Comparison of ENCODE assay signal across 12 cellular contexts in genomic region chr4:87044511-87045369, GRCh38.
DNase-seq lines count a peak whose midpoint lies in the region; ATAC-seq and TF ChIP-seq lines count a peak whose summit lies in the region.
"Had no signal": no experiment of that assay in that cellular context is flagged by ENCODE, and none has a peak within 500 bp of the region (broad histone marks: within the 10 kb centered on the region; RNA-seq: fewer than 3 reads in every experiment).

No MANE protein-coding gene starts in this region.

- H3K4me3 ChIP-seq in BLaER1 treated with 17β-estradiol and CSF1 and Interleukin-3, amounts not matched to agents 10 nM and 100 nM, result no peak overlapping the region
- H3K4me3 ChIP-seq in adrenal gland (peak overlapping the region in 1 of 4 donors; percentile 28), right cardiac atrium (ENCODE audit: low read length) (peak overlapping the region; percentile 33), trophoblast cell (ENCODE audit: low read depth, low read length) (no peak overlapping the region)

- no peak overlapping the region for H3K14ac ChIP-seq in trophoblast cell (ENCODE audit: low read length)

- H2AFZ ChIP-seq in trophoblast cell (ENCODE audit: insufficient read depth, low read length, poor library complexity), result no peak overlapping the region

- no peak overlapping the region for H3K18ac ChIP-seq in trophoblast cell (ENCODE audit: low read length)

- no peak overlapping the region for H3K23ac ChIP-seq in trophoblast cell (ENCODE audit: low read length)

- no peaks in the 10 kb centered on the region for H3K27me3 Mint-ChIP-seq in immature natural killer cell (ENCODE audit: low read depth in 3 of 3)

- H3K79me2 ChIP-seq in trophoblast cell (ENCODE audit: control insufficient read depth, insufficient read depth, low read length, poor library complexity), result no peaks in the 10 kb centered on the region

- H3K27me3 ChIP-seq in BLaER1 treated with 17β-estradiol and CSF1 and Interleukin-3, amounts not matched to agents 10 nM and 100 nM, result no peaks in the 10 kb centered on the region
- H3K27me3 ChIP-seq in adrenal gland, result no peaks in the 10 kb centered on the region
- H3K27me3 ChIP-seq in right cardiac atrium (ENCODE audit: control insufficient read depth, insufficient read depth), result no peaks in the 10 kb centered on the region
- no peaks in the 10 kb centered on the region for H3K27me3 ChIP-seq in trophoblast cell (ENCODE audit: insufficient read depth, low read length)

- no peak overlapping the region for H2BK12ac ChIP-seq in trophoblast cell (ENCODE audit: low read length)

- H4K91ac ChIP-seq in trophoblast cell (ENCODE audit: low read depth, low read length), result no peak overlapping the region

- no peak for DNase-seq in adrenal gland
- no peak for DNase-seq in right cardiac atrium
- peak; percentile 67 to 92 for DNase-seq in trophoblast cell
- no peak for DNase-seq in RKO (ENCODE audit: low spot score)
- DNase-seq in immature natural killer cell, result no peak
- DNase-seq in amniotic stem cell (lab: John Stamatoyannopoulos, UW), result no peak
- DNase-seq: activated CD8-positive, alpha-beta memory T cell treated with anti-CD3 and anti-CD28 coated beads for 24 hours; CD8-positive, alpha-beta T cell; NCI-H1092; stimulated activated CD4-positive, alpha-beta T cell treated with anti-CD3 and anti-CD28 coated beads, Interleukin-1b, Interleukin-23, amount 100 ng/mL, for 48 hours had no signal

- H2AK5ac ChIP-seq in trophoblast cell (ENCODE audit: low read length), result no peak overlapping the region

- no peak overlapping the region for H4K8ac ChIP-seq in trophoblast cell (ENCODE audit: low read depth, low read length)

- TF ChIP-seq POLR2A in adrenal gland (IDR thresholded peaks at IDR 0.05), result no peak

- peaks cover 0 to 9% (median 0%) of the 10 kb centered on the region in 11 experiments; a peak in 2 of 22 replicates for H3K9me3 ChIP-seq in BLaER1 treated with 17β-estradiol and CSF1 and Interleukin-3, amounts not matched to agents 10 nM and 100 nM (replicated peaks in 1 of 11)
- H3K9me3 ChIP-seq in adrenal gland (replicated peaks in 1 of 3) (no peaks in the 10 kb centered on the region), right cardiac atrium (ENCODE audit: control insufficient read depth, low read length) (no peaks in the 10 kb centered on the region), trophoblast cell (ENCODE audit: insufficient read depth, low read depth, low read length) (no peaks in the 10 kb centered on the region)

- peak overlapping the region; percentile 0 to 66 (median 27); a peak in 15 of 22 replicates for H3K4me2 ChIP-seq in BLaER1 treated with 17β-estradiol and CSF1 and Interleukin-3, amounts not matched to agents 10 nM and 100 nM
- peak overlapping the region; percentile 32 for H3K4me2 ChIP-seq in trophoblast cell (ENCODE audit: low read length)

- H3K9me3 Mint-ChIP-seq in immature natural killer cell, result no peaks in the 10 kb centered on the region
- H3K9me3 Mint-ChIP-seq: CD8-positive, alpha-beta T cell had no signal

- H3K4me1 ChIP-seq in BLaER1 treated with 17β-estradiol and CSF1 and Interleukin-3, amounts not matched to agents 10 nM and 100 nM, result peaks cover 45 to 79% (median 67%) of the 10 kb centered on the region in 10 experiments
- H3K4me1 ChIP-seq in adrenal gland (replicated peaks in 1 of 2) (peaks cover 44 to 54% of the 10 kb centered on the region in 2 donors), right cardiac atrium (ENCODE audit: control insufficient read depth, insufficient read depth, low read length) (peaks cover 34% of the 10 kb centered on the region), trophoblast cell (ENCODE audit: control insufficient read depth in 1 of 2, insufficient read depth in 2 of 2, low read length in 2 of 2) (peaks cover 2 to 11% of the 10 kb centered on the region in 2 experiments)

- no peak overlapping the region for H2BK5ac ChIP-seq in trophoblast cell (ENCODE audit: low read depth, low read length, poor library complexity)

- peaks cover 86 to 100% (median 94%) of the 10 kb centered on the region in 11 experiments for H4K20me1 ChIP-seq in BLaER1 treated with 17β-estradiol and CSF1 and Interleukin-3, amounts not matched to agents 10 nM and 100 nM

- no peak for TF ChIP-seq CTCF in adrenal gland (IDR thresholded peaks at IDR 0.05)

- H3K79me1 ChIP-seq in trophoblast cell (ENCODE audit: low read length), result no peaks in the 10 kb centered on the region

- peaks cover 13 to 40% of the 10 kb centered on the region in 2 donors for H3K4me1 Mint-ChIP-seq in immature natural killer cell

- peak overlapping the region in 2 of 11 experiments; percentile 1 to 13; a peak in 2 of 22 replicates for H3K27ac ChIP-seq in BLaER1 treated with 17β-estradiol and CSF1 and Interleukin-3, amounts not matched to agents 10 nM and 100 nM
- H3K27ac ChIP-seq in adrenal gland, result peak overlapping the region; percentile 60 to 93 (median 82)
- peak overlapping the region; percentile 98 for H3K27ac ChIP-seq in right cardiac atrium (ENCODE audit: low read length)
- peak overlapping the region; percentile 14 for H3K27ac ChIP-seq in trophoblast cell (ENCODE audit: low read depth, low read length)

- H3K27ac Mint-ChIP-seq in immature natural killer cell, result no peak overlapping the region
- H3K27ac Mint-ChIP-seq: CD8-positive, alpha-beta T cell had no signal

- H3K4me3 Mint-ChIP-seq in immature natural killer cell, result no peak overlapping the region
- H3K4me3 Mint-ChIP-seq: CD8-positive, alpha-beta T cell had no signal

- ATAC-seq in right cardiac atrium (peak; percentile 36 to 74), GM18870 (IDR thresholded peaks at IDR 0.05; ENCODE audit: unreplicated experiment) (no peak)
- ATAC-seq: CD8-positive, alpha-beta T cell had no signal

- WGBS in adrenal gland, 4 donors, result 15 to 33% (median 20%) methylated on average over 7 of the region's 7 CpGs
- WGBS in right cardiac atrium, result 13% methylated on average over 7 of the region's 7 CpGs
- WGBS in trophoblast cell (ENCODE audit: extremely low coverage, insufficient coverage, insufficient read length), result no CpG with 5 or more reads among the region's 7 CpGs

- no peak overlapping the region for H4K12ac ChIP-seq in trophoblast cell (ENCODE audit: low read depth, low read length)

- H2BK120ac ChIP-seq in trophoblast cell (ENCODE audit: insufficient read depth, low read length, poor library complexity), result no peak overlapping the region

- H3K36me3 ChIP-seq in BLaER1 treated with 17β-estradiol and CSF1 and Interleukin-3, amounts not matched to agents 10 nM and 100 nM, result peaks cover 45 to 73% (median 59%) of the 10 kb centered on the region in 11 experiments
- H3K36me3 ChIP-seq in adrenal gland (replicated peaks in 1 of 2) (peaks cover 0 to 19% of the 10 kb centered on the region in 2 donors), trophoblast cell (ENCODE audit: control insufficient read depth in 1 of 2, insufficient read depth in 2 of 2, low read length in 2 of 2) (peaks cover 6 to 11% of the 10 kb centered on the region in 2 experiments)

- intact Hi-C loops in adrenal gland (cut with DNase I) (no loop called here), right cardiac atrium (cut with DNase I) (loop anchor here in 1 of 4 donors (5.0 kb wide), 1 partner anchor 37 kb away; no protein-coding TSS in a partner anchor)

- H3K36me3 Mint-ChIP-seq in immature natural killer cell, result peaks cover 3 to 15% (median 9%) of the 10 kb centered on the region in 3 donors

- H3K4ac ChIP-seq in trophoblast cell (ENCODE audit: low read depth, low read length), result no peak overlapping the region

- no peak overlapping the region for H3K9ac ChIP-seq in BLaER1 treated with 17β-estradiol and CSF1 and Interleukin-3, amounts not matched to agents 10 nM and 100 nM
- no peak overlapping the region for H3K9ac ChIP-seq in trophoblast cell (ENCODE audit: low read length)

Comparison
In these comparisons a context has a peak if more than half of its experiments do, and no peak if none do; other contexts are left out.
1. DNase-seq: peak in trophoblast cell (2 of 2); none in adrenal gland (0 of 7), right cardiac atrium (0 of 3), RKO (single experiment), immature natural killer cell (0 of 3) and amniotic stem cell (single experiment).